25 cellular contexts compared by ENCODE assay signal in the genomic region with DNA sequence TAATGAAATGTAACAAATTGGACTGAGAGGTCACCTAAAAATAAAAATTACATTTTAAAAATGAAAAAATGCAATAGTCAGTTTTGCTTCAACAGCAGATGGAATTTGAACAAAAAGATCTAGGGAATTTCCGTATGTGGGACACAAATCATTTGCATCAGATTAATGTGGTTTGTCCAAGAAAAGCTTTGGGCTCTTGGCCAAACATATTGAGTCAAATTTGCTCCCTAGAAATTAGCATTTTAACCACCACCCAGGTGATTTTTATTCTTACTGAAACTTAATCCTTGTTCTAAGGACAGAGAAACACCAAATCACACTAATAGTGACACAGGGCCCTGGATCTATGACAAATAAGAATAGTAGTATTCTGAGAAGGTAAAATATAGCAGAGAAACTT.
"Had no signal": no experiment of that assay in that cellular context is flagged by ENCODE, and none has a peak within 500 bp of the region (broad histone marks: within the 10 kb centered on the region; RNA-seq: fewer than 3 reads in every experiment).

No MANE protein-coding gene starts in this region.

- H3K4me3 ChIP-seq: dorsolateral prefrontal cortex, hepatocyte, left ventricle myocardium inferior, sigmoid colon, smooth muscle cell, testis, uterus had no signal

- H3K36me3 ChIP-seq: brain microvascular endothelial cell, left ventricle myocardium inferior, sigmoid colon, uterus had no signal

- H3K9me3 ChIP-seq: left ventricle myocardium inferior, sigmoid colon, testis, uterus had no signal

- H3K4me3 Mint-ChIP-seq: activated naive CD4-positive, alpha-beta T cell treated with anti-CD3 and anti-CD28 coated beads for 36 hours; effector memory CD8-positive, alpha-beta T cell; immature natural killer cell; naive thymus-derived CD4-positive, alpha-beta T cell; neural crest cell had no signal

- DNase-seq: activated CD4-positive, alpha-beta T cell treated with anti-CD3 and anti-CD28 coated beads for 1 hour; activated naive CD4-positive, alpha-beta T cell treated with anti-CD3 and anti-CD28 coated beads for 36 hours; activated T-cell treated with anti-CD3 and anti-CD28 coated beads, Interleukin-2, amount 50 U/mL, for 1 hour; anterior cingulate cortex; brain microvascular endothelial cell; central memory CD4-positive, alpha-beta T cell; dorsolateral prefrontal cortex; effector memory CD8-positive, alpha-beta T cell; glutamatergic neuron; immature natural killer cell; kidney glomerular epithelial cell; left ventricle myocardium inferior; naive thymus-derived CD4-positive, alpha-beta T cell; occipital lobe; posterior cingulate gyrus; sigmoid colon; stimulated activated CD4-positive, alpha-beta T cell treated with anti-CD3 and anti-CD28 coated beads, Interleukin-2, amount 100 ng/mL, for 48 hours; stimulated activated naive CD4-positive, alpha-beta T cell; testis; trophoblast cell; uterus had no signal

- ATAC-seq: effector memory CD8-positive, alpha-beta T cell; esophagus mucosa; naive thymus-derived CD4-positive, alpha-beta T cell had no signal

- H3K27me3 Mint-ChIP-seq: effector memory CD8-positive, alpha-beta T cell; naive thymus-derived CD4-positive, alpha-beta T cell had no signal

- H3K27ac Mint-ChIP-seq: activated naive CD4-positive, alpha-beta T cell treated with anti-CD3 and anti-CD28 coated beads for 36 hours; effector memory CD8-positive, alpha-beta T cell; immature natural killer cell; naive thymus-derived CD4-positive, alpha-beta T cell had no signal

- H3K27me3 ChIP-seq: brain microvascular endothelial cell, dorsolateral prefrontal cortex, hepatocyte, sigmoid colon, testis, uterus had no signal

- H3K36me3 Mint-ChIP-seq: immature natural killer cell; naive thymus-derived CD4-positive, alpha-beta T cell had no signal

- H3K27ac ChIP-seq: brain microvascular endothelial cell, dorsolateral prefrontal cortex, hepatocyte, left ventricle myocardium inferior, sigmoid colon, testis, uterus had no signal

- H3K4me1 ChIP-seq: sigmoid colon, testis, uterus had no signal

- H3K4me1 Mint-ChIP-seq: immature natural killer cell; naive thymus-derived CD4-positive, alpha-beta T cell; neural crest cell had no signal

- H3K9me3 Mint-ChIP-seq: activated naive CD4-positive, alpha-beta T cell treated with anti-CD3 and anti-CD28 coated beads for 36 hours; neural crest cell had no signal
